ENCODE assay signal across 1 cellular context in the genomic region with DNA sequence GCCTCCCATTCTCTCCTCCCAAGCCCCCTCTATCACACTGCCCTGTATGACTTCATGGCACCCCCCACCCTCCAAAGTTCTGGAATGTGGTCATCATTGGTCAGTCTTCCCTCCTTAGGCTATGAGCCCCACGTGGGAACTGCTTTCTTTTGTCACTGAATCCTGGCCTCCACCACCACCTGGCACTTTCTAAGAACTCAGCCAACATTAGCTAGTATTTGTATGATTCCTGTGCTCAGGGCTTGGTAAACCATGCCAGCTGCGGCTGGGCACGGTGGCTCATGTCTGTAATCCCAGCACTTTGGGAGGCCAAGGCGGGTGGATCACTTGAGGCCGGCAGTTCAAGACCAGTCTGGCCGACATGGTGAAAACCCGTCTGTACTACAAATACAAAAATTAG.
TF ChIP-seq lines count a peak whose summit lies in the region.

No MANE protein-coding gene starts in this region.

TF ChIP-seq in GM23338, 12 proteins besides CTCF, POLR2A, EP300 and RAD21 (continued from another document):
- TF ChIP-seq, protein P1, sequence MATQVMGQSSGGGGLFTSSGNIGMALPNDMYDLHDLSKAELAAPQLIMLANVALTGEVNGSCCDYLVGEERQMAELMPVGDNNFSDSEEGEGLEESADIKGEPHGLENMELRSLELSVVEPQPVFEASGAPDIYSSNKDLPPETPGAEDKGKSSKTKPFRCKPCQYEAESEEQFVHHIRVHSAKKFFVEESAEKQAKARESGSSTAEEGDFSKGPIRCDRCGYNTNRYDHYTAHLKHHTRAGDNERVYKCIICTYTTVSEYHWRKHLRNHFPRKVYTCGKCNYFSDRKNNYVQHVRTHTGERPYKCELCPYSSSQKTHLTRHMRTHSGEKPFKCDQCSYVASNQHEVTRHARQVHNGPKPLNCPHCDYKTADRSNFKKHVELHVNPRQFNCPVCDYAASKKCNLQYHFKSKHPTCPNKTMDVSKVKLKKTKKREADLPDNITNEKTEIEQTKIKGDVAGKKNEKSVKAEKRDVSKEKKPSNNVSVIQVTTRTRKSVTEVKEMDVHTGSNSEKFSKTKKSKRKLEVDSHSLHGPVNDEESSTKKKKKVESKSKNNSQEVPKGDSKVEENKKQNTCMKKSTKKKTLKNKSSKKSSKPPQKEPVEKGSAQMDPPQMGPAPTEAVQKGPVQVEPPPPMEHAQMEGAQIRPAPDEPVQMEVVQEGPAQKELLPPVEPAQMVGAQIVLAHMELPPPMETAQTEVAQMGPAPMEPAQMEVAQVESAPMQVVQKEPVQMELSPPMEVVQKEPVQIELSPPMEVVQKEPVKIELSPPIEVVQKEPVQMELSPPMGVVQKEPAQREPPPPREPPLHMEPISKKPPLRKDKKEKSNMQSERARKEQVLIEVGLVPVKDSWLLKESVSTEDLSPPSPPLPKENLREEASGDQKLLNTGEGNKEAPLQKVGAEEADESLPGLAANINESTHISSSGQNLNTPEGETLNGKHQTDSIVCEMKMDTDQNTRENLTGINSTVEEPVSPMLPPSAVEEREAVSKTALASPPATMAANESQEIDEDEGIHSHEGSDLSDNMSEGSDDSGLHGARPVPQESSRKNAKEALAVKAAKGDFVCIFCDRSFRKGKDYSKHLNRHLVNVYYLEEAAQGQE (IDR thresholded peaks at IDR 0.05; ENCODE audit: unreplicated experiment): no peak
- TF ChIP-seq, protein P2, sequence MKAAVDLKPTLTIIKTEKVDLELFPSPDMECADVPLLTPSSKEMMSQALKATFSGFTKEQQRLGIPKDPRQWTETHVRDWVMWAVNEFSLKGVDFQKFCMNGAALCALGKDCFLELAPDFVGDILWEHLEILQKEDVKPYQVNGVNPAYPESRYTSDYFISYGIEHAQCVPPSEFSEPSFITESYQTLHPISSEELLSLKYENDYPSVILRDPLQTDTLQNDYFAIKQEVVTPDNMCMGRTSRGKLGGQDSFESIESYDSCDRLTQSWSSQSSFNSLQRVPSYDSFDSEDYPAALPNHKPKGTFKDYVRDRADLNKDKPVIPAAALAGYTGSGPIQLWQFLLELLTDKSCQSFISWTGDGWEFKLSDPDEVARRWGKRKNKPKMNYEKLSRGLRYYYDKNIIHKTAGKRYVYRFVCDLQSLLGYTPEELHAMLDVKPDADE (IDR thresholded peaks at IDR 0.05): no peak
- TF ChIP-seq ZNF114 (CRISPR knock-in tag; IDR thresholded peaks at IDR 0.05) (no peak), EZH2phosphoT487 (IDR thresholded peaks at IDR 0.05; ENCODE audit: unreplicated experiment) (no peak), NANOG (IDR thresholded peaks at IDR 0.05; ENCODE audit: borderline replicate concordance) (no peak), JUNB (IDR thresholded peaks at IDR 0.05; ENCODE audit: unreplicated experiment) (no peak), STAT1 (IDR thresholded peaks at IDR 0.05; ENCODE audit: unreplicated experiment) (no peak), POLR2AphosphoS5 (IDR thresholded peaks at IDR 0.05; ENCODE audit: low read depth) (no peak), ZNF331 (CRISPR knock-in tag; IDR thresholded peaks at IDR 0.05; ENCODE audit: low read depth) (no peak), EZH2 (IDR thresholded peaks at IDR 0.05; ENCODE audit: low read depth, unreplicated experiment) (no peak)
- TF ChIP-seq, protein P3, sequence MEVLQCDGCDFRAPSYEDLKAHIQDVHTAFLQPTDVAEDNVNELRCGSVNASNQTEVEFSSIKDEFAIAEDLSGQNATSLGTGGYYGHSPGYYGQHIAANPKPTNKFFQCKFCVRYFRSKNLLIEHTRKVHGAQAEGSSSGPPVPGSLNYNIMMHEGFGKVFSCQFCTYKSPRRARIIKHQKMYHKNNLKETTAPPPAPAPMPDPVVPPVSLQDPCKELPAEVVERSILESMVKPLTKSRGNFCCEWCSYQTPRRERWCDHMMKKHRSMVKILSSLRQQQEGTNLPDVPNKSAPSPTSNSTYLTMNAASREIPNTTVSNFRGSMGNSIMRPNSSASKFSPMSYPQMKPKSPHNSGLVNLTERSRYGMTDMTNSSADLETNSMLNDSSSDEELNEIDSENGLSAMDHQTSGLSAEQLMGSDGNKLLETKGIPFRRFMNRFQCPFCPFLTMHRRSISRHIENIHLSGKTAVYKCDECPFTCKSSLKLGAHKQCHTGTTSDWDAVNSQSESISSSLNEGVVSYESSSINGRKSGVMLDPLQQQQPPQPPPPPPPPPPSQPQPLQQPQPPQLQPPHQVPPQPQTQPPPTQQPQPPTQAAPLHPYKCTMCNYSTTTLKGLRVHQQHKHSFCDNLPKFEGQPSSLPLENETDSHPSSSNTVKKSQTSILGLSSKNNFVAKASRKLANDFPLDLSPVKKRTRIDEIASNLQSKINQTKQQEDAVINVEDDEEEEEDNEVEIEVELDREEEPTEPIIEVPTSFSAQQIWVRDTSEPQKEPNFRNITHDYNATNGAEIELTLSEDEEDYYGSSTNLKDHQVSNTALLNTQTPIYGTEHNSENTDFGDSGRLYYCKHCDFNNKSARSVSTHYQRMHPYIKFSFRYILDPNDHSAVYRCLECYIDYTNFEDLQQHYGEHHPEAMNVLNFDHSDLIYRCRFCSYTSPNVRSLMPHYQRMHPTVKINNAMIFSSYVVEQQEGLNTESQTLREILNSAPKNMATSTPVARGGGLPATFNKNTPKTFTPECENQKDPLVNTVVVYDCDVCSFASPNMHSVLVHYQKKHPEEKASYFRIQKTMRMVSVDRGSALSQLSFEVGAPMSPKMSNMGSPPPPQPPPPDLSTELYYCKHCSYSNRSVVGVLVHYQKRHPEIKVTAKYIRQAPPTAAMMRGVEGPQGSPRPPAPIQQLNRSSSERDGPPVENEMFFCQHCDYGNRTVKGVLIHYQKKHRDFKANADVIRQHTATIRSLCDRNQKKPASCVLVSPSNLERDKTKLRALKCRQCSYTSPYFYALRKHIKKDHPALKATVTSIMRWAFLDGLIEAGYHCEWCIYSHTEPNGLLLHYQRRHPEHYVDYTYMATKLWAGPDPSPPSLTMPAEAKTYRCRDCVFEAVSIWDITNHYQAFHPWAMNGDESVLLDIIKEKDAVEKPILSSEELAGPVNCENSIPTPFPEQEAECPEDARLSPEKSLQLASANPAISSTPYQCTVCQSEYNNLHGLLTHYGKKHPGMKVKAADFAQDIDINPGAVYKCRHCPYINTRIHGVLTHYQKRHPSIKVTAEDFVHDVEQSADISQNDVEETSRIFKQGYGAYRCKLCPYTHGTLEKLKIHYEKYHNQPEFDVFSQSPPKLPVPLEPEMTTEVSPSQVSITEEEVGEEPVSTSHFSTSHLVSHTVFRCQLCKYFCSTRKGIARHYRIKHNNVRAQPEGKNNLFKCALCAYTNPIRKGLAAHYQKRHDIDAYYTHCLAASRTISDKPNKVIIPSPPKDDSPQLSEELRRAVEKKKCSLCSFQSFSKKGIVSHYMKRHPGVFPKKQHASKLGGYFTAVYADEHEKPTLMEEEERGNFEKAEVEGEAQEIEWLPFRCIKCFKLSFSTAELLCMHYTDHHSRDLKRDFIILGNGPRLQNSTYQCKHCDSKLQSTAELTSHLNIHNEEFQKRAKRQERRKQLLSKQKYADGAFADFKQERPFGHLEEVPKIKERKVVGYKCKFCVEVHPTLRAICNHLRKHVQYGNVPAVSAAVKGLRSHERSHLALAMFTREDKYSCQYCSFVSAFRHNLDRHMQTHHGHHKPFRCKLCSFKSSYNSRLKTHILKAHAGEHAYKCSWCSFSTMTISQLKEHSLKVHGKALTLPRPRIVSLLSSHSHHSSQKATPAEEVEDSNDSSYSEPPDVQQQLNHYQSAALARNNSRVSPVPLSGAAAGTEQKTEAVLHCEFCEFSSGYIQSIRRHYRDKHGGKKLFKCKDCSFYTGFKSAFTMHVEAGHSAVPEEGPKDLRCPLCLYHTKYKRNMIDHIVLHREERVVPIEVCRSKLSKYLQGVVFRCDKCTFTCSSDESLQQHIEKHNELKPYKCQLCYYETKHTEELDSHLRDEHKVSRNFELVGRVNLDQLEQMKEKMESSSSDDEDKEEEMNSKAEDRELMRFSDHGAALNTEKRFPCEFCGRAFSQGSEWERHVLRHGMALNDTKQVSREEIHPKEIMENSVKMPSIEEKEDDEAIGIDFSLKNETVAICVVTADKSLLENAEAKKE (CRISPR knock-in tag; IDR thresholded peaks at IDR 0.05): no peak
